ENCODE assay signal across 21 cellular contexts in genomic region chr22:44758970-44759365, GRCh38. TPM values are rescaled to one million over a fixed set of nuclear protein-coding genes. Genes with fewer than 3 reads are reported as not detected.
DNase-seq lines count a peak whose midpoint lies in the region; ATAC-seq, FAIRE-seq and TF ChIP-seq lines count a peak whose summit lies in the region.
"Had no signal": no experiment of that assay in that cellular context is flagged by ENCODE, and none has a peak within 500 bp of the region (broad histone marks: within the 10 kb centered on the region; RNA-seq: fewer than 3 reads in every experiment).

No MANE protein-coding gene starts in this region.

- H3K27me3 ChIP-seq in GM23338 (ENCODE audit: insufficient read depth) (no peaks in the 10 kb centered on the region), astrocyte (ENCODE audit: insufficient read depth, low read length) (peaks cover 31% of the 10 kb centered on the region), GM23248 (replicated peaks; ENCODE audit: insufficient read depth) (peaks cover 11% of the 10 kb centered on the region)

- H3K79me2 ChIP-seq in GM23338 (replicated peaks; ENCODE audit: insufficient read depth), result peaks cover 98% of the 10 kb centered on the region
- H3K79me2 ChIP-seq in astrocyte (ENCODE audit: insufficient read depth, low read length), result no peaks in the 10 kb centered on the region
- H3K79me2 ChIP-seq in GM23248 (ENCODE audit: insufficient read depth), result no peaks in the 10 kb centered on the region

- TF ChIP-seq CTCF in GM23338 (conservative IDR thresholded peaks at IDR 0.05; ENCODE audit: low read depth in 2 of 2) (no peak), astrocyte (IDR thresholded peaks at IDR 0.05; ENCODE audit: insufficient read depth, low read depth, low read length) (no peak), mesothelial cell of epicardium (IDR thresholded peaks at IDR 0.05; ENCODE audit: unreplicated experiment) (no peak), type B pancreatic cell (conservative IDR thresholded peaks at IDR 0.05) (no peak)

- H3K4me3 Mint-ChIP-seq in GM23338 (no peak overlapping the region), astrocyte (ENCODE audit: unreplicated experiment) (no peak overlapping the region), mesothelial cell of epicardium (no peak overlapping the region), type B pancreatic cell (peak overlapping the region; percentile 12)
- H3K4me3 Mint-ChIP-seq in activated naive CD8-positive, alpha-beta T cell treated with anti-CD3 and anti-CD28 coated beads for 36 hours, result no peak overlapping the region
- H3K4me3 Mint-ChIP-seq: CD4-positive, alpha-beta T cell had no signal

- no peak overlapping the region for H3K4me3 ChIP-seq in GM23338
- H3K4me3 ChIP-seq in astrocyte (ENCODE audit: insufficient read depth, low read depth, low read length), result no peak overlapping the region
- no peak overlapping the region for H3K4me3 ChIP-seq in GM23248
- H3K4me3 ChIP-seq: GM12878 had no signal

- H3K4me2 ChIP-seq in GM23338 (no peak overlapping the region), astrocyte (ENCODE audit: low read length) (peak overlapping the region; percentile 18), GM23248 (ENCODE audit: unreplicated experiment) (no peak overlapping the region)

- ATAC-seq in GM23338, result no peak
- ATAC-seq: GM12878, HepG2 had no signal

- H4K20me1 ChIP-seq in GM23338 (replicated peaks; ENCODE audit: insufficient read depth), result peaks cover 15% of the 10 kb centered on the region
- H4K20me1 ChIP-seq in astrocyte (ENCODE audit: insufficient read depth, low read length), result peaks cover 4% of the 10 kb centered on the region
- H4K20me1 ChIP-seq in GM23248 (ENCODE audit: insufficient read depth), result no peaks in the 10 kb centered on the region

- DNase-seq in GM23338 (ENCODE audit: low spot score) (no peak), astrocyte (ENCODE audit: low read depth) (no peak), mesothelial cell of epicardium (ENCODE audit: low spot score in 2 of 2, unreplicated experiment in 2 of 2) (no peak), type B pancreatic cell (ENCODE audit: extremely low spot score, unreplicated experiment) (no peak), HPDE6-E6E7 (ENCODE audit: extremely low spot score) (no peak), NCI-H1092 (lab: John Stamatoyannopoulos, UW) (no peak), GM23248 (no peak)
- no peak for DNase-seq in activated naive CD8-positive, alpha-beta T cell treated with anti-CD3 and anti-CD28 coated beads for 36 hours
- DNase-seq: CD4-positive, alpha-beta T cell; DND-41; GOT3; KBM-7; NCI-H1105; NCI-H146; NCI-H2227 treated with DMSO at 0.1 percent for 48 hours; NCI-H510A treated with DMSO at 0.1 percent for 48 hours; NCI-H774; Right ventricle myocardium superior had no signal

- no peak for FAIRE-seq in astrocyte (lab: Jason Lieb, UNC)
- FAIRE-seq: GM12878, HepG2 had no signal

- in situ Hi-C loops in GM23248 (cut with MboI), result no loop called here

- 0 out of 2 replicates have a peak overlapping the region, but pooled peaks have one; percentile 68 for H3K27ac Mint-ChIP-seq in GM23338
- H3K27ac Mint-ChIP-seq in astrocyte (ENCODE audit: unreplicated experiment), result peak overlapping the region; percentile 34
- H3K27ac Mint-ChIP-seq in mesothelial cell of epicardium, result peak overlapping the region; percentile 100
- H3K27ac Mint-ChIP-seq in type B pancreatic cell, result peak overlapping the region; percentile 25
- no peak overlapping the region for H3K27ac Mint-ChIP-seq in activated naive CD8-positive, alpha-beta T cell treated with anti-CD3 and anti-CD28 coated beads for 36 hours
- H3K27ac Mint-ChIP-seq: CD4-positive, alpha-beta T cell had no signal

- no peak overlapping the region for H2AFZ ChIP-seq in GM23338
- H2AFZ ChIP-seq in astrocyte (ENCODE audit: low read depth, low read length), result no peak overlapping the region
- H2AFZ ChIP-seq in GM23248, result no peak overlapping the region

- H3F3A ChIP-seq in GM23338 (replicated peaks; ENCODE audit: low read depth) (0 out of 2 replicates have a peak, but pooled peaks cover 4% of the 10 kb centered on the region), GM23248 (ENCODE audit: insufficient read depth) (no peaks in the 10 kb centered on the region)

- H3K4me1 Mint-ChIP-seq in GM23338 (peaks cover 46% of the 10 kb centered on the region), astrocyte (ENCODE audit: low read depth, unreplicated experiment) (peaks cover 16% of the 10 kb centered on the region), mesothelial cell of epicardium (peaks cover 64% of the 10 kb centered on the region), type B pancreatic cell (ENCODE audit: unreplicated experiment) (peaks cover 36% of the 10 kb centered on the region)
- no peaks in the 10 kb centered on the region for H3K4me1 Mint-ChIP-seq in activated naive CD8-positive, alpha-beta T cell treated with anti-CD3 and anti-CD28 coated beads for 36 hours

- H3K9me3 Mint-ChIP-seq in GM23338, result peaks cover 12% of the 10 kb centered on the region
- H3K9me3 Mint-ChIP-seq in astrocyte (ENCODE audit: unreplicated experiment), result peaks cover 10% of the 10 kb centered on the region
- H3K9me3 Mint-ChIP-seq in mesothelial cell of epicardium, result peaks cover 10% of the 10 kb centered on the region
- no peaks in the 10 kb centered on the region for H3K9me3 Mint-ChIP-seq in type B pancreatic cell
- peaks cover 5% of the 10 kb centered on the region for H3K9me3 Mint-ChIP-seq in activated naive CD8-positive, alpha-beta T cell treated with anti-CD3 and anti-CD28 coated beads for 36 hours

- no peak overlapping the region for H3K27ac ChIP-seq in GM23338 (ENCODE audit: low read depth)
- no peak overlapping the region for H3K27ac ChIP-seq in astrocyte (ENCODE audit: low read depth, low read length)
- H3K27ac ChIP-seq in GM23248, result no peak overlapping the region

- H3K9ac ChIP-seq in astrocyte (ENCODE audit: low read length) (no peak overlapping the region), GM23248 (no peak overlapping the region)

- H3K9me2 ChIP-seq in GM23338 (ENCODE audit: insufficient read depth) (no peaks in the 10 kb centered on the region), GM23248 (ENCODE audit: insufficient read depth) (no peaks in the 10 kb centered on the region)

- H3K36me3 Mint-ChIP-seq in GM23338 (ENCODE audit: low read depth) (peaks cover 49% of the 10 kb centered on the region), astrocyte (ENCODE audit: low read depth, unreplicated experiment) (no peaks in the 10 kb centered on the region), mesothelial cell of epicardium (peaks cover 18% of the 10 kb centered on the region), type B pancreatic cell (no peaks in the 10 kb centered on the region)
- H3K36me3 Mint-ChIP-seq in activated naive CD8-positive, alpha-beta T cell treated with anti-CD3 and anti-CD28 coated beads for 36 hours, result no peaks in the 10 kb centered on the region

- H3K27me3 Mint-ChIP-seq in GM23338 (ENCODE audit: insufficient read depth, low read depth, poor library complexity) (peaks cover 12% of the 10 kb centered on the region), astrocyte (ENCODE audit: low read depth, unreplicated experiment) (peaks cover 11% of the 10 kb centered on the region), mesothelial cell of epicardium (ENCODE audit: low read depth) (no peaks in the 10 kb centered on the region), type B pancreatic cell (peaks cover under 1% of the 10 kb centered on the region)
- H3K27me3 Mint-ChIP-seq in activated naive CD8-positive, alpha-beta T cell treated with anti-CD3 and anti-CD28 coated beads for 36 hours, result peaks cover 30% of the 10 kb centered on the region

- H3K36me3 ChIP-seq in GM23338 (ENCODE audit: insufficient read depth) (no peaks in the 10 kb centered on the region), astrocyte (ENCODE audit: insufficient read depth, low read length) (no peaks in the 10 kb centered on the region), GM23248 (ENCODE audit: low read depth) (no peaks in the 10 kb centered on the region)

- 67 to 68% methylated on average over 6 of the region's 6 CpGs for WGBS in GM23248 (ENCODE audit: low coverage in 1 of 2, low lambda C conversion rate in 2 of 2, missing lambda C conversion rate in 2 of 2), 2 experiments

- peaks cover 19% of the 10 kb centered on the region for H3K4me1 ChIP-seq in GM23338 (ENCODE audit: insufficient read depth)
- peaks cover 12% of the 10 kb centered on the region for H3K4me1 ChIP-seq in astrocyte (ENCODE audit: insufficient read depth, low read length)
- no peaks in the 10 kb centered on the region for H3K4me1 ChIP-seq in GM23248 (ENCODE audit: insufficient read depth)

- H3K9me3 ChIP-seq in astrocyte (ENCODE audit: insufficient read depth, low read depth, low read length) (no peaks in the 10 kb centered on the region), GM23248 (ENCODE audit: low read depth) (no peaks in the 10 kb centered on the region)

TF ChIP-seq in GM23338, 12 proteins besides CTCF, POLR2A, EP300 and RAD21 (continues in another document):
- TF ChIP-seq ZNF331 (CRISPR knock-in tag; IDR thresholded peaks at IDR 0.05; ENCODE audit: low read depth) (no peak), EZH2phosphoT487 (IDR thresholded peaks at IDR 0.05; ENCODE audit: unreplicated experiment) (no peak), STAT1 (IDR thresholded peaks at IDR 0.05; ENCODE audit: unreplicated experiment) (no peak), CREB1 (CRISPR knock-in tag; IDR thresholded peaks at IDR 0.05; ENCODE audit: low read depth) (no peak), ZNF114 (CRISPR knock-in tag; IDR thresholded peaks at IDR 0.05) (no peak), EZH2 (IDR thresholded peaks at IDR 0.05; ENCODE audit: low read depth, unreplicated experiment) (no peak)

RNA-seq across cellular contexts. Expression of gene ARHGAP8, which starts 6.6 kb away (rescaled TPM):
- 45.4 and 62.8 TPM in 2 replicates for total RNA-seq in GM23338 (2014; rRNA removed; shearing (Covaris generic))
- polyA plus RNA-seq in GM23338 (2016; fragmentation: Nextera tagmentation; extraction: Ambion mirVana) (60.8 and 64.9 TPM in 2 replicates), GM23248 (2016; fragmentation: Nextera tagmentation; extraction: Ambion mirVana) (not detected in 2 replicates)
- total RNA-seq in astrocyte (1.3 and 2.8 TPM in 2 replicates), mesothelial cell of epicardium (161 to 172 TPM (median 166 TPM) in 3 replicates), type B pancreatic cell (ENCODE audit: low replicate concordance) (18.0 and 40.3 TPM in 2 replicates)
- 1 to 10 TPM; 3.2 TPM for total RNA-seq in activated naive CD8-positive, alpha-beta T cell treated with anti-CD3 and anti-CD28 coated beads for 36 hours
- 0.13 and 0.54 TPM in 2 replicates for total RNA-seq in GM23248 (2014; rRNA removed; shearing (Covaris generic))
- total RNA-seq: GM12878, OCI-LY7, Right ventricle myocardium superior had no signal
- polyA plus RNA-seq: HepG2 had no signal

RNA-seq across cellular contexts. Expression of gene PRR5, which starts 57.0 kb away (rescaled TPM):
- 31.4 and 37.7 TPM in 2 replicates for total RNA-seq in GM23338 (2014; rRNA removed; shearing (Covaris generic))
- polyA plus RNA-seq in GM23338 (2016; fragmentation: Nextera tagmentation; extraction: Ambion mirVana), result 15.3 and 17.4 TPM in 2 replicates
- 21.3 and 23.6 TPM in 2 replicates for total RNA-seq in astrocyte
- 59.7 to 65.3 TPM (median 63.6 TPM) in 3 replicates for total RNA-seq in mesothelial cell of epicardium
- total RNA-seq in type B pancreatic cell (ENCODE audit: low replicate concordance), result 21.2 and 30.8 TPM in 2 replicates
- 10 to 100 TPM; 22.3 to 24.6 TPM for total RNA-seq in activated naive CD8-positive, alpha-beta T cell treated with anti-CD3 and anti-CD28 coated beads for 36 hours
- 20.0 and 24.0 TPM in 2 replicates for total RNA-seq in GM23248 (2014; rRNA removed; shearing (Covaris generic))
- polyA plus RNA-seq in GM23248 (2016; fragmentation: Nextera tagmentation; extraction: Ambion mirVana), result 18.2 and 18.9 TPM in 2 replicates
